ENCODE assay signal across 8 cellular contexts in genomic region chr12:7108042-7108927, GRCh38. TPM values are rescaled to one million over a fixed set of nuclear protein-coding genes. Genes with fewer than 3 reads are reported as not detected.
DNase-seq lines count a peak whose midpoint lies in the region; ATAC-seq lines count a peak whose summit lies in the region.

No MANE protein-coding gene starts in this region.

- DNase-seq in NCI-H1092 treated with DMSO at 0.1 percent for 48 hours (lab: John Stamatoyannopoulos, UW), result peak; percentile 8
- DNase-seq in NCI-H1092 (lab: John Stamatoyannopoulos, UW), result no peak
- DNase-seq in NCI-H1930 (lab: John Stamatoyannopoulos, UW), result peak; percentile 43 to 59
- DNase-seq in activated CD4-positive, alpha-beta T cell treated with anti-CD3 and anti-CD28 coated beads for 4 hours, result peak; percentile 58 to 65
- peak; percentile 64 for DNase-seq in dermis blood vessel endothelial cell
- DNase-seq in medulla oblongata (ENCODE audit: extremely low spot score), result peak; percentile 10
- DNase-seq in stimulated activated CD8-positive, alpha-beta memory T cell treated with anti-CD3 and anti-CD28 coated beads, Interleukin-15, amount 100 ng/mL, for 24 hours (ENCODE audit: low read depth), result peak; percentile 43

- peak; percentile 91 for ATAC-seq in HG02678 (IDR thresholded peaks at IDR 0.05; ENCODE audit: unreplicated experiment)

RNA-seq across cellular contexts. Expression of gene C1RL, which starts 0.7 kb away (rescaled TPM):
- total RNA-seq in dermis blood vessel endothelial cell, result 26.7 and 28.8 TPM in 2 replicates

RNA-seq across cellular contexts. Expression of gene C1R, which starts 16.0 kb away (rescaled TPM):
- total RNA-seq in dermis blood vessel endothelial cell, result 2.0 TPM in 2 replicates

RNA-seq across cellular contexts. Expression of gene RBP5, which starts 20.4 kb away (rescaled TPM):
- total RNA-seq in dermis blood vessel endothelial cell, result 0.19 TPM in 1 of 2 replicates, not detected in the other

RNA-seq across cellular contexts. Expression of gene CLSTN3, which starts 21.9 kb away (rescaled TPM):
- total RNA-seq in dermis blood vessel endothelial cell, result 35.2 and 42.0 TPM in 2 replicates

RNA-seq across cellular contexts. Expression of gene C1S, which starts 47.8 kb away (rescaled TPM):
- total RNA-seq in dermis blood vessel endothelial cell, result 0.19 and 1.4 TPM in 2 replicates
